ENCODE assay signal across 8 cellular contexts in the genomic region with DNA sequence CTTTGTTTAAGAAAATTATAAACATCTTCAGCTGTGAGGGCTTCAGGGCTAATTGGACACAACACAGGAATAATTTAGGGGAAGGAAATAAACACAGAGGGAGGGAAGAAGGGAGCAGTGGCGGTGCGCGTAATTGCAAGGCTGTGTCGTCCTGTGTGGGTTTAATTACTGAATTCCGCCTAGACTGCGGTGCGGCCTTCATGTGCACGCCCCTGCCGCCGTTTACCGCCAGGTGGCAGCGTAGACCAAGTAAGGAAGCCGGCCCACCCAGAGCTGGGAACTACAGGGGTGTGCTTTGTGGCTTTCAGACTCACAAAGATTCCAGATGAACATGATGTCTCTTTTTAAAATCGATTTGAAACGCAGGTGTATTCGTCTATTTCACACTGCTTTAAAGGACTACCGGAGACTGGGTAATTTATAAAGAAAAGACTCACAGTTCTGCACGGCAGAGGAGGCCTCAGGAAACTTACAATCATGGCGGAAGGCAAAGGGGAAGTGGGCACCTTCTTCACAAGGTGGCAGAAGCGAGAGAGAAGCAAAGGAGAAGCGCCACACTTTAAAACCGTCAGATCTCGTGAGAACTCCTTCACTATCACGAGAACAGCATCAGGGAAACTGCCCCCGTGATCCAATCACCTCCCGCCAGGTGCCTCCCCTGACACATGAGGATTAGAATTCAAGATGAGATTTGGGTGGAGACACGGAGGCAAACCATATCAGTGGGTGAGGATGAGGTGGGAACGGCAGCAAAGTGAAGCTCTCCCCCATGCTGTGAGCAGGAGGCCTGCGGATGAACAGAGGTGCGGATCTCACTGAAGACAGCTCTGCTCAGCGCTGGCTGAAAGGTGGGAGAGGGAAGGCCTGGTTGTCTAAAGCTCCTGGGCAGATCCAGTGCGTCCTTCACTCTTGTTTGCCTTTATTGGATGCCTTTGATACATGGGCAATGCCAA.
DNase-seq lines count a peak whose midpoint lies in the region; ATAC-seq and TF ChIP-seq lines count a peak whose summit lies in the region.

No MANE protein-coding gene starts in this region.

- intact Hi-C loops in mucosa of descending colon (cut with DNase I, micrococcal nuclease): loop anchor here (2.0 to 5.0 kb wide), 2 partner anchors 217 to 222 kb away; no protein-coding TSS in a partner anchor

- TF ChIP-seq CTCF in BE2C (IDR thresholded peaks at IDR 0.05; ENCODE audit: low read depth, low read length) (peak; percentile 92), endodermal cell (conservative IDR thresholded peaks at IDR 0.05) (peak; percentile 98), mucosa of descending colon (IDR thresholded peaks at IDR 0.05) (peak; percentile 81)

- H3K27ac Mint-ChIP-seq in endodermal cell: peak overlapping the region; percentile 57

- peaks cover 38% of the 10 kb centered on the region for H3K27me3 Mint-ChIP-seq in endodermal cell (ENCODE audit: insufficient read depth)

- no peak overlapping the region for H3K4me3 ChIP-seq in BE2C (ENCODE audit: low read depth, low read length)
- H3K4me3 ChIP-seq in endodermal cell (ENCODE audit: low read length): no peak overlapping the region
- no peak overlapping the region for H3K4me3 ChIP-seq in mucosa of descending colon

- H3K9me3 ChIP-seq in BE2C (no peaks in the 10 kb centered on the region), endodermal cell (ENCODE audit: control insufficient read depth, low read length) (peaks cover 17% of the 10 kb centered on the region), mucosa of descending colon (no peaks in the 10 kb centered on the region)

- no peaks in the 10 kb centered on the region for H3K36me3 ChIP-seq in BE2C
- no peaks in the 10 kb centered on the region for H3K36me3 ChIP-seq in endodermal cell (ENCODE audit: control insufficient read depth, insufficient read depth, low read length)
- H3K36me3 ChIP-seq in mucosa of descending colon (ENCODE audit: low read depth): no peaks in the 10 kb centered on the region

- peaks cover 31% of the 10 kb centered on the region for H3K9me3 Mint-ChIP-seq in endodermal cell

- 42 to 44% methylated on average over 24 to 32 of the region's 32 CpGs for WGBS in endodermal cell (ENCODE audit: insufficient coverage in 1 of 2, insufficient read length in 1 of 2), 2 experiments

- H3K9ac ChIP-seq in endodermal cell (ENCODE audit: extremely low read depth, low read length, poor library complexity, severe bottlenecking): no peak overlapping the region

- H3K4me1 ChIP-seq in BE2C (no peaks in the 10 kb centered on the region), endodermal cell (ENCODE audit: control insufficient read depth, insufficient read depth, low read length) (no peaks in the 10 kb centered on the region), mucosa of descending colon (ENCODE audit: low read depth) (no peaks in the 10 kb centered on the region)

- H3K27me3 ChIP-seq in BE2C (no peaks in the 10 kb centered on the region), endodermal cell (ENCODE audit: control insufficient read depth, insufficient read depth, low read length, poor library complexity, severe bottlenecking) (peaks cover 6% of the 10 kb centered on the region)

- peaks cover 7% of the 10 kb centered on the region for H3K4me1 Mint-ChIP-seq in endodermal cell

- H3K4me3 Mint-ChIP-seq in endodermal cell: peak overlapping the region; percentile 16

- ATAC-seq in GM18873 (IDR thresholded peaks at IDR 0.05; ENCODE audit: low FRiP score, unreplicated experiment) (peak; percentile 89), HG03135 (IDR thresholded peaks at IDR 0.05; ENCODE audit: unreplicated experiment) (peak; percentile 99), mucosa of descending colon (peak; percentile 93)

- no peaks in the 10 kb centered on the region for H3K36me3 Mint-ChIP-seq in endodermal cell (ENCODE audit: low read depth)

- H3K27ac ChIP-seq in endodermal cell (ENCODE audit: low read depth, low read length): no peak overlapping the region

- DNase-seq in BE2C: peak; percentile 87
- peak; percentile 28 for DNase-seq in NCI-H774 (lab: John Stamatoyannopoulos, UW)
- peak; percentile 30 to 49 (median 42) for DNase-seq in activated CD8-positive, alpha-beta memory T cell treated with anti-CD3 and anti-CD28 coated beads for 48 hours (ENCODE audit: low read depth in 2 of 3, low spot score in 2 of 3)
- DNase-seq in endodermal cell: peak; percentile 96
- peak in 2 of 3 donors; percentile 82 to 88 for DNase-seq in mucosa of descending colon
- peak; percentile 60 for DNase-seq in stimulated activated CD8-positive, alpha-beta memory T cell treated with anti-CD3 and anti-CD28 coated beads, Interleukin-7, amount 100 ng/mL, for 24 hours (ENCODE audit: low read depth)

Comparison
In these comparisons a context has a peak if more than half of its experiments do, and no peak if none do; other contexts are left out.
1. DNase-seq: peak in every context shown above with its lines; median percentile 96 in endodermal cell; 87 in BE2C; 85 in mucosa of descending colon; 60 in stimulated activated CD8-positive, alpha-beta memory T cell treated with anti-CD3 and anti-CD28 coated beads, Interleukin-7, amount 100 ng/mL, for 24 hours; 42 in activated CD8-positive, alpha-beta memory T cell treated with anti-CD3 and anti-CD28 coated beads for 48 hours; 28 in NCI-H774.